Comparison of ENCODE assay signal across 1 cellular context in the genomic region with DNA sequence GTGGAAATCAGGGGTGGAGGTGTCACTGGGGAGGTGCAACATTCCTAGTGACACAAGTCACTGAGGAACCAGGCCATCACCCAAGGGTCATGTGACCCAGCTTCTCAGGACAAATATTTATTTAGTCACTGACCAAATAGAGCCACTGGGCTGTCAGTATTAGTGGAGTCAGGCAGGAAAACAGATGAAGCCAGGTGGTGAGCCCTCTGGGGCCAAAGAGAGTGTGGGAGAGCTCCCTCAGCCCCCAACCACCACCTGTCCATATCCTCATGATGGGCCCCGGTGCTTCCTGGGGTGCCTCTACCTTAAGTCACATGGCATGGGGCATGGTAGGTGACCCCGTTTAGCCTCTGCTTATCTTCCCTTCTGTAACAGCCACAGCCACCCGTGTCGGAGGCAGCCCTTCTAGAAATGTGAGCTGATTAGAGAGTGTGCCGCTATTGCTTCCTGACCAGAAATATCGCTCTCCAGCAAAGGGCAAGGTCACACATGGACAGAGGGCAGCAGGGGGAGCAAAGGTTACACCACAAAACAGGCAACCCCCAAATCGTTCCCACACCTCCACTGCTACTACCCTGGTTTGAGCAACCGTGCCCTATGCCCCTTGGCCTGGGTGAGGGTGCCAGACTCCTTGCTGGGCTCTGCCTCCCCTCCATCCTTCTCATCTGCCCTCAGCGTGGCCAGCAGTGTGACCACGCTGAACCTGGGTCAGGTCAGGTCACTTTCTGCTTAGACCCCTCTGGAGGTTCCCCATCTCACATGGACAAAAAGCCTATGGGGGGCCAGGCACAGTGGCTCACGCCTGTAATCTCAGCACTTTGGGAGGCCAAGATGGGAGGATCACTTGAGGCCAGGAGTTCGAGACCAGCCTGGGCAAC.
A peak's percentile ranks its signal among the peaks of the same experiment; 100 is the strongest.
TF ChIP-seq lines count a peak whose summit lies in the region.

No MANE protein-coding gene starts in this region.

TF ChIP-seq in HepG2, 621 proteins besides CTCF, POLR2A, EP300 and RAD21 (continued from another document and continues in another):
- peak; percentile 4; the same call in 1 of the 2 replicates for TF ChIP-seq FOXK1 (CRISPR knock-in tag; IDR thresholded peaks at IDR 0.05; ENCODE audit: borderline replicate concordance, low read depth)
- TF ChIP-seq SRF (IDR thresholded peaks at IDR 0.05; ENCODE audit: low read depth, low read length) = 0 out of 2 replicates have a peak, but pooled peaks have one; percentile 18
- TF ChIP-seq KAT7 (CRISPR knock-in tag; IDR thresholded peaks at IDR 0.05; ENCODE audit: borderline replicate concordance) = no peak
- TF ChIP-seq REPIN1 (CRISPR knock-in tag; IDR thresholded peaks at IDR 0.05; ENCODE audit: borderline replicate concordance, low read depth) = peak; percentile 82
- 0 out of 2 replicates have a peak, but pooled peaks have one; percentile 69 for TF ChIP-seq MZF1 (CRISPR knock-in tag; IDR thresholded peaks at IDR 0.05; ENCODE audit: borderline replicate concordance)
- TF ChIP-seq RARA (CRISPR knock-in tag; IDR thresholded peaks at IDR 0.05) = peak; percentile 79
- no peak for TF ChIP-seq RBM39 (IDR thresholded peaks at IDR 0.05; ENCODE audit: low read depth, low read length, poor library complexity, severe bottlenecking)
- TF ChIP-seq ZFY (CRISPR knock-in tag; IDR thresholded peaks at IDR 0.05) = no peak; the same call in 1 of the 2 replicates
- TF ChIP-seq ZFAT (CRISPR knock-in tag; conservative IDR thresholded peaks at IDR 0.05) = no peak
- TF ChIP-seq, protein P1, sequence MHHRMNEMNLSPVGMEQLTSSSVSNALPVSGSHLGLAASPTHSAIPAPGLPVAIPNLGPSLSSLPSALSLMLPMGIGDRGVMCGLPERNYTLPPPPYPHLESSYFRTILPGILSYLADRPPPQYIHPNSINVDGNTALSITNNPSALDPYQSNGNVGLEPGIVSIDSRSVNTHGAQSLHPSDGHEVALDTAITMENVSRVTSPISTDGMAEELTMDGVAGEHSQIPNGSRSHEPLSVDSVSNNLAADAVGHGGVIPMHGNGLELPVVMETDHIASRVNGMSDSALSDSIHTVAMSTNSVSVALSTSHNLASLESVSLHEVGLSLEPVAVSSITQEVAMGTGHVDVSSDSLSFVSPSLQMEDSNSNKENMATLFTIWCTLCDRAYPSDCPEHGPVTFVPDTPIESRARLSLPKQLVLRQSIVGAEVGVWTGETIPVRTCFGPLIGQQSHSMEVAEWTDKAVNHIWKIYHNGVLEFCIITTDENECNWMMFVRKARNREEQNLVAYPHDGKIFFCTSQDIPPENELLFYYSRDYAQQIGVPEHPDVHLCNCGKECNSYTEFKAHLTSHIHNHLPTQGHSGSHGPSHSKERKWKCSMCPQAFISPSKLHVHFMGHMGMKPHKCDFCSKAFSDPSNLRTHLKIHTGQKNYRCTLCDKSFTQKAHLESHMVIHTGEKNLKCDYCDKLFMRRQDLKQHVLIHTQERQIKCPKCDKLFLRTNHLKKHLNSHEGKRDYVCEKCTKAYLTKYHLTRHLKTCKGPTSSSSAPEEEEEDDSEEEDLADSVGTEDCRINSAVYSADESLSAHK (CRISPR knock-in tag; IDR thresholded peaks at IDR 0.05; ENCODE audit: borderline replicate concordance) = no peak
- TF ChIP-seq, protein P2, sequence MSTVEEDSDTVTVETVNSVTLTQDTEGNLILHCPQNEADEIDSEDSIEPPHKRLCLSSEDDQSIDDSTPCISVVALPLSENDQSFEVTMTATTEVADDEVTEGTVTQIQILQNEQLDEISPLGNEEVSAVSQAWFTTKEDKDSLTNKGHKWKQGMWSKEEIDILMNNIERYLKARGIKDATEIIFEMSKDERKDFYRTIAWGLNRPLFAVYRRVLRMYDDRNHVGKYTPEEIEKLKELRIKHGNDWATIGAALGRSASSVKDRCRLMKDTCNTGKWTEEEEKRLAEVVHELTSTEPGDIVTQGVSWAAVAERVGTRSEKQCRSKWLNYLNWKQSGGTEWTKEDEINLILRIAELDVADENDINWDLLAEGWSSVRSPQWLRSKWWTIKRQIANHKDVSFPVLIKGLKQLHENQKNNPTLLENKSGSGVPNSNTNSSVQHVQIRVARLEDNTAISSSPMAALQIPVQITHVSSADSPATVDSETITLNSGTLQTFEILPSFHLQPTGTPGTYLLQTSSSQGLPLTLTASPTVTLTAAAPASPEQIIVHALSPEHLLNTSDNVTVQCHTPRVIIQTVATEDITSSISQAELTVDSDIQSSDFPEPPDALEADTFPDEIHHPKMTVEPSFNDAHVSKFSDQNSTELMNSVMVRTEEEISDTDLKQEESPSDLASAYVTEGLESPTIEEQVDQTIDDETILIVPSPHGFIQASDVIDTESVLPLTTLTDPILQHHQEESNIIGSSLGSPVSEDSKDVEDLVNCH (CRISPR knock-in tag; IDR thresholded peaks at IDR 0.05) = no peak
- TF ChIP-seq YEATS4 (CRISPR knock-in tag; IDR thresholded peaks at IDR 0.05; ENCODE audit: borderline replicate concordance) = 0 out of 2 replicates have a peak, but pooled peaks have one; percentile 35
- TF ChIP-seq XRCC5 (optimal IDR thresholded peaks at IDR 0.05; ENCODE audit: low read length) = no peak
- no peak for TF ChIP-seq ZNF20 (CRISPR knock-in tag; IDR thresholded peaks at IDR 0.05)
- no peak for TF ChIP-seq ZBTB1 (CRISPR knock-in tag; IDR thresholded peaks at IDR 0.05; ENCODE audit: borderline replicate concordance)
- peak; percentile 90; the same call in 1 of the 2 replicates for TF ChIP-seq SALL1 (CRISPR knock-in tag; IDR thresholded peaks at IDR 0.05)
- TF ChIP-seq, protein P3, sequence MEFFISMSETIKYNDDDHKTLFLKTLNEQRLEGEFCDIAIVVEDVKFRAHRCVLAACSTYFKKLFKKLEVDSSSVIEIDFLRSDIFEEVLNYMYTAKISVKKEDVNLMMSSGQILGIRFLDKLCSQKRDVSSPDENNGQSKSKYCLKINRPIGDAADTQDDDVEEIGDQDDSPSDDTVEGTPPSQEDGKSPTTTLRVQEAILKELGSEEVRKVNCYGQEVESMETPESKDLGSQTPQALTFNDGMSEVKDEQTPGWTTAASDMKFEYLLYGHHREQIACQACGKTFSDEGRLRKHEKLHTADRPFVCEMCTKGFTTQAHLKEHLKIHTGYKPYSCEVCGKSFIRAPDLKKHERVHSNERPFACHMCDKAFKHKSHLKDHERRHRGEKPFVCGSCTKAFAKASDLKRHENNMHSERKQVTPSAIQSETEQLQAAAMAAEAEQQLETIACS (CRISPR knock-in tag; IDR thresholded peaks at IDR 0.05) = no peak
- no peak for TF ChIP-seq SETDB1 (CRISPR knock-in tag; IDR thresholded peaks at IDR 0.05; ENCODE audit: borderline replicate concordance)
- TF ChIP-seq ZNF30 (CRISPR knock-in tag; IDR thresholded peaks at IDR 0.05) = no peak
- TF ChIP-seq, protein P4, sequence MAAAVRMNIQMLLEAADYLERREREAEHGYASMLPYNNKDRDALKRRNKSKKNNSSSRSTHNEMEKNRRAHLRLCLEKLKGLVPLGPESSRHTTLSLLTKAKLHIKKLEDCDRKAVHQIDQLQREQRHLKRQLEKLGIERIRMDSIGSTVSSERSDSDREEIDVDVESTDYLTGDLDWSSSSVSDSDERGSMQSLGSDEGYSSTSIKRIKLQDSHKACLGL (CRISPR knock-in tag; IDR thresholded peaks at IDR 0.05) = peak; percentile 63; the same call in 1 of the 2 replicates
- TF ChIP-seq TMF1 (CRISPR knock-in tag; IDR thresholded peaks at IDR 0.05; ENCODE audit: low read depth) = no peak
- no peak for TF ChIP-seq ZFP62 (CRISPR knock-in tag; IDR thresholded peaks at IDR 0.05)
- TF ChIP-seq, protein P5, sequence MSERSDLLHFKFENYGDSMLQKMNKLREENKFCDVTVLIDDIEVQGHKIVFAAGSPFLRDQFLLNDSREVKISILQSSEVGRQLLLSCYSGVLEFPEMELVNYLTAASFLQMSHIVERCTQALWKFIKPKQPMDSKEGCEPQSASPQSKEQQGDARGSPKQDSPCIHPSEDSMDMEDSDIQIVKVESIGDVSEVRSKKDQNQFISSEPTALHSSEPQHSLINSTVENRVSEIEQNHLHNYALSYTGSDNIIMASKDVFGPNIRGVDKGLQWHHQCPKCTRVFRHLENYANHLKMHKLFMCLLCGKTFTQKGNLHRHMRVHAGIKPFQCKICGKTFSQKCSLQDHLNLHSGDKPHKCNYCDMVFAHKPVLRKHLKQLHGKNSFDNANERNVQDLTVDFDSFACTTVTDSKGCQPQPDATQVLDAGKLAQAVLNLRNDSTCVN (CRISPR knock-in tag; IDR thresholded peaks at IDR 0.05; ENCODE audit: borderline replicate concordance) = peak; percentile 67; the same call in 1 of the 2 replicates
- peak; percentile 85; the same call in 1 of the 2 replicates for TF ChIP-seq SPEN (CRISPR knock-in tag; IDR thresholded peaks at IDR 0.05; ENCODE audit: low read depth)
- peak; percentile 91 for TF ChIP-seq HDAC2 (CRISPR knock-in tag; IDR thresholded peaks at IDR 0.05)
- no peak; the same call in 1 of the 2 replicates for TF ChIP-seq ZNF232 (CRISPR knock-in tag; IDR thresholded peaks at IDR 0.05; ENCODE audit: borderline replicate concordance)
- TF ChIP-seq, protein P6, sequence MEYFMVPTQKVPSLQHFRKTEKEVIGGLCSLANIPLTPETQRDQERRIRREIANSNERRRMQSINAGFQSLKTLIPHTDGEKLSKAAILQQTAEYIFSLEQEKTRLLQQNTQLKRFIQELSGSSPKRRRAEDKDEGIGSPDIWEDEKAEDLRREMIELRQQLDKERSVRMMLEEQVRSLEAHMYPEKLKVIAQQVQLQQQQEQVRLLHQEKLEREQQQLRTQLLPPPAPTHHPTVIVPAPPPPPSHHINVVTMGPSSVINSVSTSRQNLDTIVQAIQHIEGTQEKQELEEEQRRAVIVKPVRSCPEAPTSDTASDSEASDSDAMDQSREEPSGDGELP (IDR thresholded peaks at IDR 0.05; ENCODE audit: borderline replicate concordance, low read depth) = peak; percentile 72
- TF ChIP-seq, protein P7, sequence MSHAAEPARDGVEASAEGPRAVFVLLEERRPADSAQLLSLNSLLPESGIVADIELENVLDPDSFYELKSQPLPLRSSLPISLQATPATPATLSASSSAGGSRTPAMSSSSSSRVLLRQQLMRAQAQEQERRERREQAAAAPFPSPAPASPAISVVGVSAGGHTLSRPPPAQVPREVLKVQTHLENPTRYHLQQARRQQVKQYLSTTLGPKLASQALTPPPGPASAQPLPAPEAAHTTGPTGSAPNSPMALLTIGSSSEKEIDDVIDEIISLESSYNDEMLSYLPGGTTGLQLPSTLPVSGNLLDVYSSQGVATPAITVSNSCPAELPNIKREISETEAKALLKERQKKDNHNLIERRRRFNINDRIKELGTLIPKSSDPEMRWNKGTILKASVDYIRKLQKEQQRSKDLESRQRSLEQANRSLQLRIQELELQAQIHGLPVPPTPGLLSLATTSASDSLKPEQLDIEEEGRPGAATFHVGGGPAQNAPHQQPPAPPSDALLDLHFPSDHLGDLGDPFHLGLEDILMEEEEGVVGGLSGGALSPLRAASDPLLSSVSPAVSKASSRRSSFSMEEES (CRISPR knock-in tag; IDR thresholded peaks at IDR 0.05) = peak; percentile 93
- TF ChIP-seq ZNF160 (CRISPR knock-in tag; IDR thresholded peaks at IDR 0.05) = no peak
- TF ChIP-seq, protein P8, sequence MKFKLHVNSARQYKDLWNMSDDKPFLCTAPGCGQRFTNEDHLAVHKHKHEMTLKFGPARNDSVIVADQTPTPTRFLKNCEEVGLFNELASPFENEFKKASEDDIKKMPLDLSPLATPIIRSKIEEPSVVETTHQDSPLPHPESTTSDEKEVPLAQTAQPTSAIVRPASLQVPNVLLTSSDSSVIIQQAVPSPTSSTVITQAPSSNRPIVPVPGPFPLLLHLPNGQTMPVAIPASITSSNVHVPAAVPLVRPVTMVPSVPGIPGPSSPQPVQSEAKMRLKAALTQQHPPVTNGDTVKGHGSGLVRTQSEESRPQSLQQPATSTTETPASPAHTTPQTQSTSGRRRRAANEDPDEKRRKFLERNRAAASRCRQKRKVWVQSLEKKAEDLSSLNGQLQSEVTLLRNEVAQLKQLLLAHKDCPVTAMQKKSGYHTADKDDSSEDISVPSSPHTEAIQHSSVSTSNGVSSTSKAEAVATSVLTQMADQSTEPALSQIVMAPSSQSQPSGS (CRISPR knock-in tag; IDR thresholded peaks at IDR 0.05) = peak; percentile 89
- TF ChIP-seq NCOA1 (CRISPR knock-in tag; IDR thresholded peaks at IDR 0.05) = no peak
- TF ChIP-seq BHLHE40 (IDR thresholded peaks at IDR 0.05; ENCODE audit: low read length) = peak; percentile 91
- no peak for TF ChIP-seq ZNF567 (CRISPR knock-in tag; IDR thresholded peaks at IDR 0.05; ENCODE audit: borderline replicate concordance)
- TF ChIP-seq RBFOX2 (IDR thresholded peaks at IDR 0.05; ENCODE audit: low read depth, low read length) = peak; percentile 34; the same call in 1 of the 2 replicates
- no peak; the same call in 1 of the 2 replicates for TF ChIP-seq ZNF552 (CRISPR knock-in tag; IDR thresholded peaks at IDR 0.05; ENCODE audit: borderline replicate concordance)
- TF ChIP-seq ZMYM3 (CRISPR knock-in tag; IDR thresholded peaks at IDR 0.05) = peak; percentile 80
- peak; percentile 95 for TF ChIP-seq MEF2D (CRISPR knock-in tag; IDR thresholded peaks at IDR 0.05)
- TF ChIP-seq ZNF33A (CRISPR knock-in tag; IDR thresholded peaks at IDR 0.05; ENCODE audit: borderline replicate concordance) = no peak
- no peak for TF ChIP-seq GPN1 (CRISPR knock-in tag; IDR thresholded peaks at IDR 0.05; ENCODE audit: borderline replicate concordance)
- TF ChIP-seq, protein P9, sequence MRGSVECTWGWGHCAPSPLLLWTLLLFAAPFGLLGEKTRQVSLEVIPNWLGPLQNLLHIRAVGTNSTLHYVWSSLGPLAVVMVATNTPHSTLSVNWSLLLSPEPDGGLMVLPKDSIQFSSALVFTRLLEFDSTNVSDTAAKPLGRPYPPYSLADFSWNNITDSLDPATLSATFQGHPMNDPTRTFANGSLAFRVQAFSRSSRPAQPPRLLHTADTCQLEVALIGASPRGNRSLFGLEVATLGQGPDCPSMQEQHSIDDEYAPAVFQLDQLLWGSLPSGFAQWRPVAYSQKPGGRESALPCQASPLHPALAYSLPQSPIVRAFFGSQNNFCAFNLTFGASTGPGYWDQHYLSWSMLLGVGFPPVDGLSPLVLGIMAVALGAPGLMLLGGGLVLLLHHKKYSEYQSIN (CRISPR knock-in tag; IDR thresholded peaks at IDR 0.05; ENCODE audit: borderline replicate concordance) = no peak
- TF ChIP-seq, protein P10, sequence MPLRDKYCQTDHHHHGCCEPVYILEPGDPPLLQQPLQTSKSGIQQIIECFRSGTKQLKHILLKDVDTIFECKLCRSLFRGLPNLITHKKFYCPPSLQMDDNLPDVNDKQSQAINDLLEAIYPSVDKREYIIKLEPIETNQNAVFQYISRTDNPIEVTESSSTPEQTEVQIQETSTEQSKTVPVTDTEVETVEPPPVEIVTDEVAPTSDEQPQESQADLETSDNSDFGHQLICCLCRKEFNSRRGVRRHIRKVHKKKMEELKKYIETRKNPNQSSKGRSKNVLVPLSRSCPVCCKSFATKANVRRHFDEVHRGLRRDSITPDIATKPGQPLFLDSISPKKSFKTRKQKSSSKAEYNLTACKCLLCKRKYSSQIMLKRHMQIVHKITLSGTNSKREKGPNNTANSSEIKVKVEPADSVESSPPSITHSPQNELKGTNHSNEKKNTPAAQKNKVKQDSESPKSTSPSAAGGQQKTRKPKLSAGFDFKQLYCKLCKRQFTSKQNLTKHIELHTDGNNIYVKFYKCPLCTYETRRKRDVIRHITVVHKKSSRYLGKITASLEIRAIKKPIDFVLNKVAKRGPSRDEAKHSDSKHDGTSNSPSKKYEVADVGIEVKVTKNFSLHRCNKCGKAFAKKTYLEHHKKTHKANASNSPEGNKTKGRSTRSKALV (CRISPR knock-in tag; IDR thresholded peaks at IDR 0.05) = no peak
- TF ChIP-seq KLF13 (CRISPR knock-in tag; IDR thresholded peaks at IDR 0.05) = 0 out of 2 replicates have a peak, but pooled peaks have one; percentile 30
- TF ChIP-seq HDAC1 (CRISPR knock-in tag; IDR thresholded peaks at IDR 0.05) = peak; percentile 95
- TF ChIP-seq ISX (CRISPR knock-in tag; conservative IDR thresholded peaks at IDR 0.05) = no peak
- peak; percentile 64; the same call in 1 of the 2 replicates for TF ChIP-seq ZMAT3 (CRISPR knock-in tag; conservative IDR thresholded peaks at IDR 0.05)
- TF ChIP-seq ZNF788 (CRISPR knock-in tag; IDR thresholded peaks at IDR 0.05; ENCODE audit: borderline replicate concordance) = peak; percentile 82
- no peak for TF ChIP-seq ZNF883 (CRISPR knock-in tag; IDR thresholded peaks at IDR 0.05; ENCODE audit: not compliant biosample characterization)
- TF ChIP-seq RXRA (CRISPR knock-in tag; IDR thresholded peaks at IDR 0.05) = peak; percentile 84
- no peak for TF ChIP-seq IKZF1 (IDR thresholded peaks at IDR 0.05)
